28 cellular contexts compared by ENCODE assay signal in the genomic region with DNA sequence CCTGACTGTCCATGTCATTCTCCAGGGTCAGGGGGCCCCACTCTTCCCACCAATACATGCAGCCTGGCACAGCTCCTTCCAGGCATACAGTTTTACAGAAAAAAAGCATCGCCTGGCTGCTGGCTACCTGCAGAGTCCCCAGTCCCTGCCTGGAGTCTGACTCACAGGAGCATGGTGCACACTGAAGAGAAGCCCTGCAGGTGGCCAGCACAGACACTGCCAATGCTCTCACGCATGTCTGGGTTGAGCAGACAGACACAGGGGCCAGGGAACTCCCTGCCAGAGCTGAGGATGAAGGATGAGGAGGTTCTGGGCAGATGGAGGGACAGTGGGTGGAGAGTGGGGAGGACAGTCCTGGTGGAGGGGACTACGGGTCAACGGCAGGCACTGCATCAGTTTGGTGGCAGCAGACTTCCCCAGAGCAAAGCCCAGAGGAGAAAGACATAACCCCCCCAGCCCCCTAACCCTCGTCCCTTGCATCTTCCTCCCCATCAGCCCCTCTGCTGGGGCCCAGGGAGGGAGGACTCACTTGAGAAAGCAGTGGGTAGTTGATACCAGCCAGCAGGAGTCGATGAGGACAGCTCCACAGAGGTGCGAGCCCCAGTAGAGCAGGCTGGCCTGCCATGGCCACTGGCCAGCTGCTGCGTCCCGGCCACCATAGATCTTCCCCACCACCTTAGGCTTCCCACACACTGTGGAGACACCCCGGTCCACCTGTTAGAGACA.
DNase-seq lines count a peak whose midpoint lies in the region; ATAC-seq and TF ChIP-seq lines count a peak whose summit lies in the region.
"Had no signal": no experiment of that assay in that cellular context is flagged by ENCODE, and none has a peak within 500 bp of the region (broad histone marks: within the 10 kb centered on the region; RNA-seq: fewer than 3 reads in every experiment).

No MANE protein-coding gene starts in this region.

- in situ Hi-C loops in astrocyte of the cerebellum (cut with HindIII; ENCODE audit: low sequenced_read_pairs): no loop called here

- no peak overlapping the region for H3K4me3 ChIP-seq in astrocyte of the cerebellum (ENCODE audit: low read depth, low read length)
- H3K4me3 ChIP-seq: colonic mucosa, GM23338, heart left ventricle, right atrium auricular region had no signal

- TF ChIP-seq CTCF in astrocyte of the cerebellum (IDR thresholded peaks at IDR 0.05; ENCODE audit: low read depth, low read length, missing control alignments): no peak

- ATAC-seq in HG02759 (IDR thresholded peaks at IDR 0.05; ENCODE audit: unreplicated experiment) (peak; percentile 49), HG03039 (IDR thresholded peaks at IDR 0.05; ENCODE audit: unreplicated experiment) (no peak)
- ATAC-seq: activated CD8-positive, alpha-beta memory T cell treated with anti-CD3 and anti-CD28 coated beads, Interleukin-2, amount 10 ng/mL, durations not matched to agents 7 days and 5 days; effector memory CD8-positive, alpha-beta T cell; GM23338; left cardiac atrium had no signal

- DNase-seq in Daoy (ENCODE audit: low read depth) (peak; percentile 45), astrocyte of the cerebellum (ENCODE audit: low read depth) (peak; percentile 38), islet precursor cell (peak; percentile 59), epidermal melanocyte (ENCODE audit: insufficient read length, low spot score) (no peak), NOMO-1 (lab: John Stamatoyannopoulos, UW; ENCODE audit: unreplicated experiment in 2 of 2) (no peak), cerebellar nuclear complex (lab: John Stamatoyannopoulos, UW) (no peak)
- DNase-seq: activated CD4-positive, CD25-positive, alpha-beta regulatory T cell; activated CD8-positive, alpha-beta memory T cell treated with anti-CD3 and anti-CD28 coated beads, Interleukin-2, amount 10 ng/mL, durations not matched to agents 7 days and 5 days; activated naive CD4-positive, alpha-beta T cell; activated T-cell treated with anti-CD3 and anti-CD28 coated beads, Interleukin-2, amount 50 U/mL, for 48 hours; brain microvascular endothelial cell; C1 segment of cervical spinal cord; colonic mucosa; DND-41; effector memory CD8-positive, alpha-beta T cell; heart left ventricle; KBM-7; left cardiac atrium; MM.1S; NCI-H2081 treated with DMSO at 0.1 percent for 48 hours; NCI-H226; Right ventricle myocardium superior; stimulated activated CD4-positive, alpha-beta T cell treated with anti-CD3 and anti-CD28 coated beads, Interleukin-2, amount 100 ng/mL, for 48 hours; SW 1271 had no signal

Comparison
In these comparisons a context has a peak if more than half of its experiments do, and no peak if none do; other contexts are left out.
1. DNase-seq: peak in Daoy (single experiment), astrocyte of the cerebellum (single experiment) and islet precursor cell (single experiment); none in epidermal melanocyte (single experiment), NOMO-1 (0 of 2) and cerebellar nuclear complex (0 of 2).